ENCODE assay signal across 1 cellular context in genomic region chr14:75646762-75647161, GRCh38.
TF ChIP-seq lines count a peak whose summit lies in the region.

No MANE protein-coding gene starts in this region.

TF ChIP-seq in HCT116, 20 proteins besides CTCF, POLR2A, EP300 and RAD21 (continued from another document):
- no peak for TF ChIP-seq POLR2AphosphoS5 (IDR thresholded peaks at IDR 0.05; ENCODE audit: low read depth, low read length)
- TF ChIP-seq ZBTB33 (IDR thresholded peaks at IDR 0.05; ENCODE audit: extremely low read depth, insufficient replicate concordance, low read length) = no peak
- TF ChIP-seq CEBPB (IDR thresholded peaks at IDR 0.05; ENCODE audit: low read depth) = no peak
- no peak for TF ChIP-seq JUND (IDR thresholded peaks at IDR 0.05)
- TF ChIP-seq MAX (IDR thresholded peaks at IDR 0.05) = no peak
- no peak for TF ChIP-seq REST (IDR thresholded peaks at IDR 0.05; ENCODE audit: low read depth)
